19 cellular contexts compared by ENCODE assay signal in the genomic region with DNA sequence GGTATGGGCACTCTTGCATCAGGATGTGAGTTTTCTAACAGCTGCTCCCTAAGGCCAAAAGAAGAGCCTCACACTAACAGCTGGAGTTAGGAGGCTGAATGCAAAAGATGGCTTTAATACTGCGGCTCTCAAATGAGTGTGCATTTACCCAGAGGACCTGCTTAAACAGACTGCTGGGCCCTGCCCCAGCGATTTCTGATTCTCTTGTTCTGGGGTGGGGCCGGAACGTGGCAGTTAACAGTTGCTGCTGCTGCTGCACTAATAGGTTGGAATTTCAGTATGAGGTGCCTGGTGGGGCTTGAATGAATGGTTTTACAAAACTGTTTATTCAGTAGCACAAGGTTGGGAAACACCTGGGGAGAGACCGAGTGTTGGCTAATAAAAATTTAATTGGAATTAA. TPM values are rescaled to one million over a fixed set of nuclear protein-coding genes. Genes with fewer than 3 reads are reported as not detected.
A peak's percentile ranks its signal among the peaks of the same experiment; 100 is the strongest.
DNase-seq lines count a peak whose midpoint lies in the region; ATAC-seq and TF ChIP-seq lines count a peak whose summit lies in the region.
"Had no signal": no experiment of that assay in that cellular context is flagged by ENCODE, and none has a peak within 500 bp of the region (broad histone marks: within the 10 kb centered on the region; RNA-seq: fewer than 3 reads in every experiment).

No MANE protein-coding gene starts in this region.

- TF ChIP-seq CTCF in mesothelial cell of epicardium (IDR thresholded peaks at IDR 0.05; ENCODE audit: unreplicated experiment) (no peak), thyroid gland (IDR thresholded peaks at IDR 0.05) (no peak), Caco-2 (IDR thresholded peaks at IDR 0.05; ENCODE audit: insufficient read depth in 1 of 2, low read depth in 1 of 2, low read length in 1 of 2, severe bottlenecking in 1 of 2, unreplicated experiment in 1 of 2) (no peak)

- CTCF ChIA-PET in Caco-2 (lab: Charles Lee), result no interaction called here

- H3K9me3 ChIP-seq in T-helper 17 cell (ENCODE audit: control insufficient read depth, low read length, poor library complexity, severe bottlenecking) (no peaks in the 10 kb centered on the region), thyroid gland (no peaks in the 10 kb centered on the region), Caco-2 (no peaks in the 10 kb centered on the region)
- H3K9me3 ChIP-seq: testis had no signal

- peak in 1 of 2 donors; percentile 35 for TF ChIP-seq POLR2A in thyroid gland (IDR thresholded peaks at IDR 0.05)

- H3K4me1 Mint-ChIP-seq in T-helper 17 cell, result peaks cover 9% of the 10 kb centered on the region
- H3K4me1 Mint-ChIP-seq in mesothelial cell of epicardium, result no peaks in the 10 kb centered on the region
- no peaks in the 10 kb centered on the region for H3K4me1 Mint-ChIP-seq in Caco-2 (ENCODE audit: low read depth, unreplicated experiment)

- H3K4me1 ChIP-seq in thyroid gland (peaks cover 47 to 51% of the 10 kb centered on the region in 2 donors), Caco-2 (no peaks in the 10 kb centered on the region)

- no peaks in the 10 kb centered on the region for H3K27me3 ChIP-seq in thyroid gland
- H3K27me3 ChIP-seq in Caco-2 (replicated peaks; ENCODE audit: control insufficient read depth, insufficient read depth, low read length), result no peaks in the 10 kb centered on the region
- H3K27me3 ChIP-seq: testis had no signal

- H3K27me3 Mint-ChIP-seq in T-helper 17 cell (no peaks in the 10 kb centered on the region), mesothelial cell of epicardium (ENCODE audit: low read depth) (no peaks in the 10 kb centered on the region), Caco-2 (ENCODE audit: insufficient read depth, unreplicated experiment) (no peaks in the 10 kb centered on the region)
- H3K27me3 Mint-ChIP-seq: activated CD4-positive, alpha-beta T cell treated with anti-CD3 and anti-CD28 coated beads, Interleukin-2, amount 10 ng/mL, durations not matched to agents 7 days and 5 days; memory B cell had no signal

- H3K27ac Mint-ChIP-seq in T-helper 17 cell (peak overlapping the region; percentile 53), mesothelial cell of epicardium (peak overlapping the region; percentile 27), Caco-2 (ENCODE audit: unreplicated experiment) (no peak overlapping the region)
- H3K27ac Mint-ChIP-seq: activated CD4-positive, alpha-beta T cell treated with anti-CD3 and anti-CD28 coated beads, Interleukin-2, amount 10 ng/mL, durations not matched to agents 7 days and 5 days; memory B cell had no signal

- H3K36me3 ChIP-seq in thyroid gland, result peaks cover 7 to 14% of the 10 kb centered on the region in 2 donors
- peaks cover 5% of the 10 kb centered on the region; the same call in 1 of the 2 replicates for H3K36me3 ChIP-seq in Caco-2 (ENCODE audit: control insufficient read depth, insufficient read depth, low read length)

- intact Hi-C loops in thyroid gland (cut with DNase I), result no loop called here
- intact Hi-C loops in Caco-2 (cut with micrococcal nuclease; ENCODE audit: unreplicated experiment), result loop anchor here (10.0 kb wide), 1 partner anchor 302 kb away; no protein-coding TSS in a partner anchor
- intact Hi-C loops in posterior vena cava (cut with DNase I), result no loop called here

- no peak for ATAC-seq in T-helper 17 cell

- DNase-seq in DMS 273 (lab: John Stamatoyannopoulos, UW; ENCODE audit: unreplicated experiment) (peak; percentile 67), DMS 273 treated with DMSO at 0.1 percent for 48 hours (lab: John Stamatoyannopoulos, UW) (no peak), T-helper 17 cell (no peak), mesothelial cell of epicardium (ENCODE audit: low spot score in 2 of 2, unreplicated experiment in 2 of 2) (no peak), thyroid gland (peak; percentile 65 to 75), Caco-2 (no peak), posterior vena cava (ENCODE audit: low spot score) (no peak)
- no peak for DNase-seq in activated CD4-positive, alpha-beta T cell treated with anti-CD3 and anti-CD28 coated beads, Interleukin-2, amount 50 U/mL, for 1 hour
- DNase-seq: 8988T; activated CD4-positive, alpha-beta T cell treated with anti-CD3 and anti-CD28 coated beads, Interleukin-2, amount 10 ng/mL, durations not matched to agents 7 days and 5 days; activated CD8-positive, alpha-beta memory T cell treated with anti-CD3 and anti-CD28 coated beads, Interleukin-2, amount 50 U/mL, for 4 hours; activated effector memory CD4-positive, alpha-beta T cell treated with anti-CD3 and anti-CD28 coated beads, Interleukin-2, amount 50 U/mL, for 16 hours; hippocampal formation; NCI-H1417; NCI-H2171; RPMI8226; SW 1271; testis had no signal

- H3K4me3 Mint-ChIP-seq in T-helper 17 cell (no peak overlapping the region), mesothelial cell of epicardium (no peak overlapping the region), Caco-2 (ENCODE audit: unreplicated experiment) (no peak overlapping the region)
- H3K4me3 Mint-ChIP-seq: activated CD4-positive, alpha-beta T cell treated with anti-CD3 and anti-CD28 coated beads, Interleukin-2, amount 10 ng/mL, durations not matched to agents 7 days and 5 days; memory B cell had no signal

- H3K36me3 Mint-ChIP-seq in T-helper 17 cell (ENCODE audit: low read depth) (no peaks in the 10 kb centered on the region), mesothelial cell of epicardium (peaks cover 15% of the 10 kb centered on the region), Caco-2 (ENCODE audit: insufficient read depth, unreplicated experiment) (peaks cover 72% of the 10 kb centered on the region)

- H3K9me3 Mint-ChIP-seq in mesothelial cell of epicardium, result no peaks in the 10 kb centered on the region
- H3K9me3 Mint-ChIP-seq in Caco-2 (ENCODE audit: unreplicated experiment), result no peaks in the 10 kb centered on the region
- H3K9me3 Mint-ChIP-seq: activated CD4-positive, alpha-beta T cell treated with anti-CD3 and anti-CD28 coated beads, Interleukin-2, amount 10 ng/mL, durations not matched to agents 7 days and 5 days; memory B cell had no signal

- POLR2A ChIA-PET in Caco-2 (lab: Charles Lee), result no interaction called here

- 37 to 46% methylated on average over 5 of the region's 5 CpGs for WGBS in thyroid gland, 2 donors

- no TSS peak for BruUV-seq in Caco-2 (replicated peaks; lab: Mats Ljungman, UMichigan)

- peak overlapping the region; percentile 77 to 94 (median 78) for H3K27ac ChIP-seq in thyroid gland
- H3K27ac ChIP-seq: testis had no signal

- H3K4me3 ChIP-seq in thyroid gland (replicated peaks in 1 of 3) (no peak overlapping the region), Caco-2 (ENCODE audit: low read depth, low read length) (no peak overlapping the region)
- H3K4me3 ChIP-seq: testis had no signal

RNA-seq across cellular contexts. Expression of gene HMGCR, which starts 26.1 kb away (rescaled TPM):
- total RNA-seq in T-helper 17 cell, result 10 to 100 TPM; 37.9 to 48.0 TPM
- total RNA-seq in mesothelial cell of epicardium, result 99.6 to 107 TPM (median 106 TPM) in 3 replicates
- total RNA-seq in thyroid gland, result 10 to 100 TPM; 30.2 to 56.2 (median 42.5) TPM
- total RNA-seq in Caco-2 (2022), result 164 and 167 TPM in 2 replicates
- 10 to 100 TPM; 15.1 to 22.9 TPM for total RNA-seq in posterior vena cava

Comparison
In these comparisons a context has a peak if more than half of its experiments do, and no peak if none do; other contexts are left out.
1. DNase-seq: peak in DMS 273 (single experiment) and thyroid gland (2 of 2); none in DMS 273 treated with DMSO at 0.1 percent for 48 hours (single experiment), T-helper 17 cell (0 of 3), mesothelial cell of epicardium (0 of 2), activated CD4-positive, alpha-beta T cell treated with anti-CD3 and anti-CD28 coated beads, Interleukin-2, amount 50 U/mL, for 1 hour (single experiment), Caco-2 (0 of 2) and posterior vena cava (single experiment).